Comparison of ENCODE assay signal across 11 cellular contexts in the genomic region with DNA sequence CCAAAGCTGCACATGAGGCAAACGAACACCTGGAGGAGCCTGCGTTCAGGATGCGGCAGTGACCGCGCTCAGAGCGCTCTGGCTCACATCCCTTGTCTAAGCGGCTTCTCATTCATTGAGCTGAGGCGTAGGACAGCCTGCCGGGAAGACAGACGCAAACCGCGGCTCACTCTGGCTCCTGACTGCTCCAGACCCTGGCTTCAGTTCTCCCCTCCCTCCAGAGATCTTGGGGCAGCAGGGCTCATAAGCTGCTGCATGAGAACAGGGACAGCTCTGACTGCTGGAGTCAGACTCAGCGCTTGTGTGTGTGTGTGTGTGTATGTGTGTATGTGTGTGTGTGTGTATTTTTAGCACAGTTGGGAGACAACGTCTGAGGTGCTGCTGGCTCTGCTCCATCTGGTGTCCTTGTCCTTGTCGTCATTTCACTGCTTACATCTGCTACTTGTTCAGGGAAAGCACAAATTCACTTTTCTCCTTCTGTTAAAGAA. TPM values are rescaled to one million over a fixed set of nuclear protein-coding genes. Genes with fewer than 3 reads are reported as not detected.
DNase-seq lines count a peak whose midpoint lies in the region; ATAC-seq and TF ChIP-seq lines count a peak whose summit lies in the region.
"Had no signal": no experiment of that assay in that cellular context is flagged by ENCODE, and none has a peak within 500 bp of the region (broad histone marks: within the 10 kb centered on the region; RNA-seq: fewer than 3 reads in every experiment).

No MANE protein-coding gene starts in this region.

- intact Hi-C loops in Caco-2 (cut with micrococcal nuclease; ENCODE audit: unreplicated experiment) = no loop called here

- no CpG with 5 or more reads among the region's 15 CpGs for WGBS in mesendoderm (ENCODE audit: extremely low coverage, insufficient coverage, low lambda C conversion rate)

- peak overlapping the region; percentile 70 for H3K56ac ChIP-seq in mesendoderm (ENCODE audit: low read length)

- no peaks in the 10 kb centered on the region for H3K36me3 Mint-ChIP-seq in Caco-2 (ENCODE audit: insufficient read depth, unreplicated experiment)

- BruUV-seq in Caco-2 (replicated peaks; lab: Mats Ljungman, UMichigan) = no TSS peak

- H3K4me3 Mint-ChIP-seq in Caco-2 (ENCODE audit: unreplicated experiment) = no peak overlapping the region

- H3K79me1 ChIP-seq in mesendoderm (ENCODE audit: low read length) = no peaks in the 10 kb centered on the region

- H3K4me1 Mint-ChIP-seq in Caco-2 (ENCODE audit: low read depth, unreplicated experiment) = no peaks in the 10 kb centered on the region

- no peaks in the 10 kb centered on the region for H3K9me3 ChIP-seq in Caco-2

- H2AK5ac ChIP-seq in mesendoderm (ENCODE audit: low read length) = no peak overlapping the region

- no peak for ATAC-seq in GM21423 (IDR thresholded peaks at IDR 0.05; ENCODE audit: unreplicated experiment)

- H3K27ac ChIP-seq in mesendoderm (ENCODE audit: low read depth, low read length) = no peak overlapping the region
- H3K27ac ChIP-seq: SK-N-MC had no signal

- H3K23ac ChIP-seq in mesendoderm (ENCODE audit: low read length) = no peak overlapping the region

- H3K27me3 ChIP-seq in Caco-2 (replicated peaks; ENCODE audit: control insufficient read depth, insufficient read depth, low read length) = no peaks in the 10 kb centered on the region; the same call in 1 of the 2 replicates
- no peaks in the 10 kb centered on the region for H3K27me3 ChIP-seq in mesendoderm (ENCODE audit: insufficient read depth, low read length, poor library complexity)

- DNase-seq in Caco-2 (peak; percentile 35 to 52), HT-29 (ENCODE audit: low spot score) (peak; percentile 3), choroid plexus epithelial cell (ENCODE audit: low read depth) (peak; percentile 55), mesendoderm (peak; percentile 53), medulla oblongata (ENCODE audit: extremely low spot score) (no peak), COR-L47 (lab: John Stamatoyannopoulos, UW) (no peak), AML-193 (lab: John Stamatoyannopoulos, UW) (no peak)

- H3K4me3 ChIP-seq in Caco-2 (ENCODE audit: low read depth, low read length) (no peak overlapping the region), choroid plexus epithelial cell (ENCODE audit: low read depth, low read length) (no peak overlapping the region), mesendoderm (ENCODE audit: low read length) (no peak overlapping the region)
- H3K4me3 ChIP-seq: SK-N-MC had no signal

- POLR2A ChIA-PET in Caco-2 (lab: Charles Lee) = no interaction called here

- H2BK120ac ChIP-seq in mesendoderm (ENCODE audit: low read depth, low read length) = no peak overlapping the region

- H3K18ac ChIP-seq in mesendoderm (ENCODE audit: low read length) = no peak overlapping the region

- no peak overlapping the region for H3K9ac ChIP-seq in mesendoderm (ENCODE audit: low read length)

- no peak overlapping the region for H4K5ac ChIP-seq in mesendoderm (ENCODE audit: low read length)

- H3K27me3 Mint-ChIP-seq in Caco-2 (ENCODE audit: insufficient read depth, unreplicated experiment) = peaks cover 19% of the 10 kb centered on the region

- no peak overlapping the region for H3K27ac Mint-ChIP-seq in Caco-2 (ENCODE audit: unreplicated experiment)

- no peak overlapping the region for H2BK15ac ChIP-seq in mesendoderm (replicated peaks; ENCODE audit: low read depth)

- no peak overlapping the region for H4K8ac ChIP-seq in mesendoderm (ENCODE audit: low read depth, low read length)

- H3K36me3 ChIP-seq in Caco-2 (ENCODE audit: control insufficient read depth, insufficient read depth, low read length) (no peaks in the 10 kb centered on the region), mesendoderm (ENCODE audit: control insufficient read depth, insufficient read depth, low read length) (no peaks in the 10 kb centered on the region)

- CTCF ChIA-PET in Caco-2 (lab: Charles Lee) = interaction anchor here (0.6 to 1.2 kb wide), 2 partner anchors 42 to 296 kb away, joined by 3 read pairs; a partner anchor contains a TSS

- no peak overlapping the region for H3K4ac ChIP-seq in mesendoderm (ENCODE audit: low read depth, low read length)

- no peaks in the 10 kb centered on the region for H3K79me2 ChIP-seq in mesendoderm (ENCODE audit: control insufficient read depth, insufficient read depth, low read length)

- no peak for TF ChIP-seq CTCF in Caco-2 (IDR thresholded peaks at IDR 0.05; ENCODE audit: insufficient read depth in 1 of 2, low read depth in 1 of 2, low read length in 1 of 2, severe bottlenecking in 1 of 2, unreplicated experiment in 1 of 2)
- no peak for TF ChIP-seq CTCF in choroid plexus epithelial cell (conservative IDR thresholded peaks at IDR 0.05; ENCODE audit: low read depth, low read length)

- H2BK5ac ChIP-seq in mesendoderm (ENCODE audit: low read length) = no peak overlapping the region

- H3K9me3 Mint-ChIP-seq in Caco-2 (ENCODE audit: unreplicated experiment) = no peaks in the 10 kb centered on the region

- H3K4me2 ChIP-seq in mesendoderm (ENCODE audit: low read length) = no peak overlapping the region

- peaks cover 3% of the 10 kb centered on the region; the same call in 1 of the 2 replicates for H3K4me1 ChIP-seq in Caco-2
- H3K4me1 ChIP-seq in mesendoderm (ENCODE audit: control insufficient read depth, low read depth, low read length) = no peaks in the 10 kb centered on the region

RNA-seq across cellular contexts. Expression of a gene that starts 15.8 kb away (rescaled TPM):
- not detected in 2 replicates for total RNA-seq in Caco-2 (2022)
- total RNA-seq in HT-29 (2014; rRNA removed; shearing (Covaris generic)) = not detected in 2 replicates
- not detected for polyA plus RNA-seq in mesendoderm (2013, experiment 1 of 2)
- not detected for polyA plus RNA-seq in mesendoderm (2013, experiment 2 of 2)
- total RNA-seq: bronchial epithelial cell, mononuclear cell had no signal

Comparison
In these comparisons a context has a peak if more than half of its experiments do, and no peak if none do; other contexts are left out.
1. DNase-seq: peak in Caco-2 (2 of 2), HT-29 (single experiment), choroid plexus epithelial cell (single experiment) and mesendoderm (single experiment); none in medulla oblongata (single experiment), COR-L47 (single experiment) and AML-193 (0 of 2).